Comparison of ENCODE assay signal across 8 cellular contexts in genomic region chr19:14073925-14074838, GRCh38. TPM values are rescaled to one million over a fixed set of nuclear protein-coding genes. Genes with fewer than 3 reads are reported as not detected.
DNase-seq lines count a peak whose midpoint lies in the region; ATAC-seq and TF ChIP-seq lines count a peak whose summit lies in the region.

No MANE protein-coding gene starts in this region.

- peak overlapping the region; percentile 62 to 73 for H3K4me3 ChIP-seq in ascending aorta

- peak overlapping the region; percentile 74 for H3K9ac ChIP-seq in ES-I3 (ENCODE audit: low read depth, low read length)

- CTCF ChIA-PET in HEK293T (lab: Yijun Ruan, JAX): interaction anchor here (1.0 to 2.6 kb wide), 3 partner anchors 9 to 195 kb away, joined by 3 to 13 read pairs (median 8); no protein-coding TSS in a partner anchor

- H3K27ac ChIP-seq in KOPT-K1 (ENCODE audit: low read depth, low read length, poor library complexity, severe bottlenecking): peak overlapping the region; percentile 20
- H3K27ac ChIP-seq in ascending aorta: peak overlapping the region; percentile 90 to 94

- intact Hi-C loops in ascending aorta (cut with DNase I): loop anchor here (1.0 to 10.0 kb wide), 5 partner anchors 63 to 922 kb away; partner anchors contain the start of genes DCAF15, IER2 and STX10

- H3K9me3 ChIP-seq in ES-I3 (ENCODE audit: control insufficient read depth, insufficient read depth, low read length): no peaks in the 10 kb centered on the region
- H3K9me3 ChIP-seq in KOPT-K1 (ENCODE audit: insufficient read depth, low read length, poor library complexity, severe bottlenecking): no peaks in the 10 kb centered on the region
- H3K9me3 ChIP-seq in ascending aorta: no peaks in the 10 kb centered on the region

- ATAC-seq in HG03159 (IDR thresholded peaks at IDR 0.05; ENCODE audit: unreplicated experiment): no peak
- no peak for ATAC-seq in HG03354 (IDR thresholded peaks at IDR 0.05; ENCODE audit: poor library complexity, severe bottlenecking, unreplicated experiment)

- no peaks in the 10 kb centered on the region for H3K27me3 ChIP-seq in ascending aorta

- POLR2A ChIA-PET in HEK293T (lab: Yijun Ruan, JAX): interaction anchor here (0.8 to 3.2 kb wide), 6 partner anchors 11 to 122 kb away, joined by 3 to 15 read pairs (median 4); partner anchors contain the start of genes ASF1B, C19orf67, DCAF15 and IL27RA

- no peaks in the 10 kb centered on the region; the same call in 1 of the 2 replicates for H3K4me1 ChIP-seq in ES-I3 (ENCODE audit: insufficient read depth, low read length)
- H3K4me1 ChIP-seq in ascending aorta: peaks cover 0 to 12% of the 10 kb centered on the region in 2 donors

- H3K36me3 ChIP-seq in ES-I3 (ENCODE audit: insufficient read depth, low read length) (no peaks in the 10 kb centered on the region), KOPT-K1 (ENCODE audit: insufficient read depth, low read length) (no peaks in the 10 kb centered on the region), ascending aorta (no peaks in the 10 kb centered on the region)

- no peak for TF ChIP-seq CTCF in ascending aorta (IDR thresholded peaks at IDR 0.05)

- DNase-seq in ascending aorta (ENCODE audit: low spot score in 2 of 2) (no peak), inferior parietal cortex (ENCODE audit: extremely low spot score) (peak; percentile 45), HEK293T (ENCODE audit: extremely low spot score) (no peak)
- DNase-seq in stimulated activated CD4-positive, alpha-beta T cell treated with anti-CD3 and anti-CD28 coated beads, Interleukin-4, amount 100 ng/mL, for 24 hours: peak; percentile 30

TF ChIP-seq in HEK293T, 16 proteins besides CTCF, POLR2A, EP300 and RAD21:
- no peak for TF ChIP-seq ARNT (IDR thresholded peaks at IDR 0.05)
- no peak for TF ChIP-seq L3MBTL2 (conservative IDR thresholded peaks at IDR 0.05)

RNA-seq across cellular contexts. Expression of gene MISP3, which starts 1.6 kb away (rescaled TPM):
- total RNA-seq in ascending aorta: 6.0 TPM

RNA-seq across cellular contexts. Expression of gene C19orf67, which starts 11.4 kb away (rescaled TPM):
- not detected for total RNA-seq in ascending aorta

RNA-seq across cellular contexts. Expression of gene PALM3, which starts 12.3 kb away (rescaled TPM):
- 1.7 TPM for total RNA-seq in ascending aorta

RNA-seq across cellular contexts. Expression of gene SAMD1, which starts 16.4 kb away (rescaled TPM):
- 9.4 TPM for total RNA-seq in ascending aorta

RNA-seq across cellular contexts. Expression of gene IL27RA, which starts 42.6 kb away (rescaled TPM):
- 4.2 TPM for total RNA-seq in ascending aorta

Comparison
In these comparisons a context has a peak if more than half of its experiments do, and no peak if none do; other contexts are left out.
1. DNase-seq: peak in inferior parietal cortex (single experiment) and stimulated activated CD4-positive, alpha-beta T cell treated with anti-CD3 and anti-CD28 coated beads, Interleukin-4, amount 100 ng/mL, for 24 hours (single experiment); none in ascending aorta (0 of 2) and HEK293T (single experiment).